ENCODE assay signal across 11 cellular contexts in the genomic region with DNA sequence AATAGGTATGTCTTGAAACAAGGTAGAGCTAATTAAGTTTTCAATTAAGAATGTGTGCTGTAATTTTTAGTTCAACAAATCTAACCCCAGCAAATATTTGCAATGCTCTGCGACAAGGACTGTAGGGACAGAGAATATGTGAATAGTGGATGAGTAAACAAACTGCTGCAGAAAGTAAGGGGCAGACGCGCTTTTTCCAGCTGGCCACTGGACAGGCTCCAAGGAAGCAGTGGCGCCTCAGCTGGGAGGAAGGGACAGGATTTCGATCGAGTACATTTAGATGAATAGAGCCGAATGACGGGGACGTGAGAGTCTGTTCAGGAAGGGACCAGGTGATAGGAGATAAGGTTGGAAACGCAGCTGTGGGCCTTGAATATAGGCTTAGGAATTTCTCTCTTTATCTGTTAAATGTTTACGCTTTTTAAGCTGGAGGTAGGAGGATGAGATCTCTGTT.
DNase-seq lines count a peak whose midpoint lies in the region; ATAC-seq and TF ChIP-seq lines count a peak whose summit lies in the region.
"Had no signal": no experiment of that assay in that cellular context is flagged by ENCODE, and none has a peak within 500 bp of the region (broad histone marks: within the 10 kb centered on the region; RNA-seq: fewer than 3 reads in every experiment).

No MANE protein-coding gene starts in this region.

- no peak for TF ChIP-seq CTCF in CD8-positive, alpha-beta T cell (IDR thresholded peaks at IDR 0.05)
- TF ChIP-seq CTCF in LNCaP clone FGC (IDR thresholded peaks at IDR 0.05; ENCODE audit: control insufficient read depth, extremely low read depth, insufficient read depth) = peak; percentile 26; the same call in 1 of the 2 replicates
- no peak for TF ChIP-seq CTCF in body of pancreas (IDR thresholded peaks at IDR 0.05)
- TF ChIP-seq CTCF in A673 (conservative IDR thresholded peaks at IDR 0.05; ENCODE audit: low read depth, low read length) = no peak

- peaks cover 9% of the 10 kb centered on the region for H3K36me3 ChIP-seq in CD8-positive, alpha-beta T cell (ENCODE audit: insufficient read depth, low read length)
- H3K36me3 ChIP-seq in body of pancreas (replicated peaks in 1 of 2; ENCODE audit: insufficient read depth in 1 of 2, low read depth in 2 of 2) (peaks cover 0 to 2% of the 10 kb centered on the region in 2 donors), mesodermal cell (ENCODE audit: control insufficient read depth, insufficient read depth, low read length) (peaks cover 83% of the 10 kb centered on the region), A673 (ENCODE audit: insufficient read depth, low read length, poor library complexity, severe bottlenecking) (peaks cover 48% of the 10 kb centered on the region)

- H3K27ac Mint-ChIP-seq in CD8-positive, alpha-beta T cell = peak overlapping the region; percentile 23

- H3K27ac ChIP-seq in CD8-positive, alpha-beta T cell (ENCODE audit: low read depth, low read length) = no peak overlapping the region
- H3K27ac ChIP-seq in body of pancreas (peak overlapping the region in 3 of 4 donors; percentile 6 to 71 (median 69)), mesodermal cell (ENCODE audit: low read depth, low read length, severe bottlenecking) (peak overlapping the region; percentile 30), A673 (ENCODE audit: low read depth, low read length, poor library complexity, severe bottlenecking) (no peak overlapping the region)

- CTCF ChIA-PET in CD8-positive, alpha-beta T cell (lab: Charles Lee) = interaction anchor here (1.0 to 2.8 kb wide), 3 partner anchors 9 to 48 kb away, joined by 3 to 10 read pairs (median 3); no protein-coding TSS in a partner anchor
- CTCF ChIA-PET in A673 (lab: Charles Lee) = no interaction called here

- no peak overlapping the region for H3K4me3 ChIP-seq in CD8-positive, alpha-beta T cell (ENCODE audit: low read depth, low read length)
- H3K4me3 ChIP-seq in LNCaP clone FGC (ENCODE audit: low read depth, low read length) (peak overlapping the region; percentile 30), body of pancreas (no peak overlapping the region), mesodermal cell (ENCODE audit: extremely low read depth, insufficient read depth, low read length, poor library complexity, severe bottlenecking) (no peak overlapping the region), A673 (ENCODE audit: low read depth, low read length, poor library complexity, severe bottlenecking) (no peak overlapping the region)

- no peak for ATAC-seq in CD8-positive, alpha-beta T cell
- ATAC-seq in body of pancreas (peak; percentile 80), HG02759 (IDR thresholded peaks at IDR 0.05; ENCODE audit: unreplicated experiment) (no peak), HG03280 (IDR thresholded peaks at IDR 0.05; ENCODE audit: unreplicated experiment) (no peak), HG02798 (IDR thresholded peaks at IDR 0.05; ENCODE audit: poor library complexity, unreplicated experiment) (no peak)

- TF ChIP-seq POLR2A in body of pancreas (IDR thresholded peaks at IDR 0.05) = no peak

- H3K4me1 ChIP-seq in CD8-positive, alpha-beta T cell (ENCODE audit: insufficient read depth, low read length) = no peaks in the 10 kb centered on the region
- H3K4me1 ChIP-seq in body of pancreas = peaks cover 57% of the 10 kb centered on the region
- H3K4me1 ChIP-seq in mesodermal cell (ENCODE audit: control insufficient read depth, insufficient read depth, low read length, poor library complexity, severe bottlenecking) = peaks cover 7% of the 10 kb centered on the region
- H3K4me1 ChIP-seq in A673 (ENCODE audit: insufficient read depth, low read length, poor library complexity, severe bottlenecking) = peaks cover 13% of the 10 kb centered on the region

- H3K27me3 Mint-ChIP-seq in CD8-positive, alpha-beta T cell (ENCODE audit: low read depth) = no peaks in the 10 kb centered on the region

- POLR2A ChIA-PET in CD8-positive, alpha-beta T cell (lab: Charles Lee) = interaction anchor here (0.7 kb wide), 1 partner anchor 136 kb away, joined by 4 read pairs; a partner anchor contains a TSS
- POLR2A ChIA-PET in A673 (lab: Charles Lee; ENCODE audit: low non-redundant PET) = no interaction called here

- H3K9me3 ChIP-seq in CD8-positive, alpha-beta T cell (ENCODE audit: low read length) = no peaks in the 10 kb centered on the region
- H3K9me3 ChIP-seq in body of pancreas (no peaks in the 10 kb centered on the region), mesodermal cell (ENCODE audit: control insufficient read depth, low read length) (no peaks in the 10 kb centered on the region), A673 (ENCODE audit: low read depth, low read length, poor library complexity, severe bottlenecking) (no peaks in the 10 kb centered on the region)

- 27 to 32% methylated on average over 11 of the region's 11 CpGs for WGBS in body of pancreas, 2 donors
- 92 to 96% methylated on average over 10 to 11 of the region's 11 CpGs for WGBS in mesodermal cell (ENCODE audit: insufficient coverage in 2 of 2), 2 experiments

- DNase-seq in CD8-positive, alpha-beta T cell = no peak
- peak; percentile 75 for DNase-seq in LNCaP clone FGC (ENCODE audit: low read depth)
- peak; percentile 66 to 79 (median 76) for DNase-seq in body of pancreas
- DNase-seq in A673 (ENCODE audit: low spot score) = no peak
- DNase-seq: DMS 273 treated with DMSO at 0.1 percent for 48 hours, NCI-H446, small intestine had no signal

- no TSS peak for BruUV-seq in A673 (replicated peaks; lab: Mats Ljungman, UMichigan)

- no peak overlapping the region for H3K4me3 Mint-ChIP-seq in CD8-positive, alpha-beta T cell

- peaks cover 14% of the 10 kb centered on the region for H3K4me1 Mint-ChIP-seq in CD8-positive, alpha-beta T cell (ENCODE audit: low read depth)

- no peaks in the 10 kb centered on the region for H3K27me3 ChIP-seq in CD8-positive, alpha-beta T cell (ENCODE audit: insufficient read depth, low read length)
- H3K27me3 ChIP-seq in body of pancreas (no peaks in the 10 kb centered on the region), A673 (replicated peaks; ENCODE audit: insufficient read depth, low read depth, low read length, poor library complexity) (no peaks in the 10 kb centered on the region)

- no peaks in the 10 kb centered on the region for H3K9me3 Mint-ChIP-seq in CD8-positive, alpha-beta T cell

- intact Hi-C loops in CD8-positive, alpha-beta T cell (cut with DNase I, micrococcal nuclease) = no loop called here
- intact Hi-C loops in body of pancreas (cut with DNase I) = no loop called here
- intact Hi-C loops in A673 (cut with micrococcal nuclease; ENCODE audit: unreplicated experiment) = no loop called here

- H3K36me3 Mint-ChIP-seq in CD8-positive, alpha-beta T cell = peaks cover 66% of the 10 kb centered on the region

Comparison
In these comparisons a context has a peak if more than half of its experiments do, and no peak if none do; other contexts are left out.
1. DNase-seq: peak in LNCaP clone FGC (single experiment) and body of pancreas (4 of 4); none in CD8-positive, alpha-beta T cell (0 of 7) and A673 (single experiment).
2. H3K27ac ChIP-seq: peak in body of pancreas (3 of 4) and mesodermal cell (single experiment); none in CD8-positive, alpha-beta T cell (single experiment) and A673 (single experiment).